Comparison of ENCODE assay signal across 18 cellular contexts in the genomic region with DNA sequence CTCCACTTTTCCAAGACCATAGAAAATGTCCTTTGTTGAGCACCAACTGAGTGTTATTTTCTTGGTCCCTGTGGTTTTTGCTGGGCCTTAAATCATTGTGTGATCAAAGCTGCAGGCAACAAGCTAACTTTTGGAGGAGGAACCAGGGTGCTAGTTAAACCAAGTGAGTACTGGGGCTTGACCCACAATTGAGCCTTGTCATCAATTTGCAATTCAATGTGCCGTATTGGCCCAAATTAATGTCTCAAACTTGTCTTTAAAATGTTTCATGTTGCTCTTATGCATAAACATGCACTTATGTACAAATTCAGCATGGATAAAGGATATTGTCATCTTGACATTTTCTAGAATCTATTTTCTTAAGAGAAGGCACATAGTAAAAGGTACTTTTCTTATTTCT.
DNase-seq lines count a peak whose midpoint lies in the region; ATAC-seq and TF ChIP-seq lines count a peak whose summit lies in the region.
"Had no signal": no experiment of that assay in that cellular context is flagged by ENCODE, and none has a peak within 500 bp of the region (broad histone marks: within the 10 kb centered on the region; RNA-seq: fewer than 3 reads in every experiment).

No MANE protein-coding gene starts in this region.

- H4K20me1 ChIP-seq in OCI-LY1 (ENCODE audit: insufficient read depth, low read length): no peaks in the 10 kb centered on the region

- H3K27me3 Mint-ChIP-seq in natural killer cell treated with Interleukin-12 subunit alpha and Interleukin-12 subunit beta and Interleukin-15 and Interleukin-18, amount 100 ng/mL, for 72 hours: no peaks in the 10 kb centered on the region
- no peaks in the 10 kb centered on the region for H3K27me3 Mint-ChIP-seq in natural killer cell (ENCODE audit: low read depth in 2 of 2)
- no peaks in the 10 kb centered on the region for H3K27me3 Mint-ChIP-seq in activated naive CD8-positive, alpha-beta T cell treated with anti-CD3 and anti-CD28 coated beads for 36 hours
- H3K27me3 Mint-ChIP-seq in stimulated activated naive CD8-positive, alpha-beta T cell treated with anti-CD3 and anti-CD28 coated beads, Interleukin-15, amount 100 ng/mL, for 72 hours: no peaks in the 10 kb centered on the region
- H3K27me3 Mint-ChIP-seq: progenitor cell of endocrine pancreas had no signal

- DNase-seq in natural killer cell treated with Interleukin-12 subunit alpha and Interleukin-12 subunit beta and Interleukin-15 and Interleukin-18, amount 100 ng/mL, for 72 hours (ENCODE audit: low spot score): no peak
- DNase-seq in natural killer cell: no peak
- DNase-seq in activated naive CD8-positive, alpha-beta T cell treated with anti-CD3 and anti-CD28 coated beads for 36 hours: no peak
- DNase-seq in stimulated activated naive CD8-positive, alpha-beta T cell treated with anti-CD3 and anti-CD28 coated beads, Interleukin-15, amount 100 ng/mL, for 72 hours: no peak
- DNase-seq in stimulated activated CD4-positive, alpha-beta T cell treated with anti-CD3 and anti-CD28 coated beads, Interleukin-4, amount 100 ng/mL, for 24 hours: no peak
- no peak for DNase-seq in stimulated activated naive CD4-positive, alpha-beta T cell treated with Interleukin-2 at 50 U/mL for 16 hours (lab: John Stamatoyannopoulos, UW)
- DNase-seq: activated CD8-positive, alpha-beta memory T cell treated with anti-CD3 and anti-CD28 coated beads, Interleukin-2, amount 50 U/mL, for 4 hours; cortex of kidney; left ventricle myocardium inferior; midbrain; NCI-H1105 treated with DMSO at 0.1 percent for 48 hours; T1000 had no signal

- no peaks in the 10 kb centered on the region for H3K9me2 ChIP-seq in OCI-LY1 (ENCODE audit: low read depth, low read length)

- no peaks in the 10 kb centered on the region for H3K27me3 ChIP-seq in OCI-LY1 (ENCODE audit: insufficient read depth, low read length)
- H3K27me3 ChIP-seq: breast epithelium, neural progenitor cell, SJSA1 had no signal

- H3K27ac Mint-ChIP-seq in natural killer cell treated with Interleukin-12 subunit alpha and Interleukin-12 subunit beta and Interleukin-15 and Interleukin-18, amount 100 ng/mL, for 72 hours: peak overlapping the region; percentile 86 to 88
- H3K27ac Mint-ChIP-seq in natural killer cell: peak overlapping the region in 1 of 2 donors; percentile 5
- H3K27ac Mint-ChIP-seq in activated naive CD8-positive, alpha-beta T cell treated with anti-CD3 and anti-CD28 coated beads for 36 hours: peak overlapping the region; percentile 97
- H3K27ac Mint-ChIP-seq in stimulated activated naive CD8-positive, alpha-beta T cell treated with anti-CD3 and anti-CD28 coated beads, Interleukin-15, amount 100 ng/mL, for 72 hours: peak overlapping the region; percentile 98 to 99
- H3K27ac Mint-ChIP-seq: neural progenitor cell, progenitor cell of endocrine pancreas had no signal

- H3K79me2 ChIP-seq in OCI-LY1 (ENCODE audit: insufficient read depth, low read length): peaks cover 15% of the 10 kb centered on the region; the same call in 1 of the 2 replicates

- H2AFZ ChIP-seq in OCI-LY1 (ENCODE audit: low read length): no peak overlapping the region
- H2AFZ ChIP-seq: neural progenitor cell had no signal

- no peaks in the 10 kb centered on the region for H3F3A ChIP-seq in OCI-LY1 (ENCODE audit: insufficient read depth, low read length)

- H3K27ac ChIP-seq in OCI-LY1 (ENCODE audit: low read depth, low read length, poor library complexity, severe bottlenecking): peak overlapping the region; percentile 97
- H3K27ac ChIP-seq: breast epithelium, left ventricle myocardium inferior, neural progenitor cell, SJSA1 had no signal

- no peak for ATAC-seq in natural killer cell treated with Interleukin-12 subunit alpha and Interleukin-12 subunit beta and Interleukin-15 and Interleukin-18, amount 100 ng/mL, for 72 hours
- no peak for ATAC-seq in natural killer cell
- ATAC-seq in stimulated activated naive CD8-positive, alpha-beta T cell treated with anti-CD3 and anti-CD28 coated beads, Interleukin-15, amount 100 ng/mL, for 72 hours: no peak
- no peak for ATAC-seq in HG02884 (IDR thresholded peaks at IDR 0.05; ENCODE audit: unreplicated experiment)

- intact Hi-C loops in natural killer cell (cut with micrococcal nuclease): no loop called here

- TF ChIP-seq CTCF in natural killer cell (IDR thresholded peaks at IDR 0.05) (no peak), OCI-LY1 (IDR thresholded peaks at IDR 0.05; ENCODE audit: low read length) (no peak)

- H3K9me3 Mint-ChIP-seq in natural killer cell treated with Interleukin-12 subunit alpha and Interleukin-12 subunit beta and Interleukin-15 and Interleukin-18, amount 100 ng/mL, for 72 hours: no peaks in the 10 kb centered on the region
- no peaks in the 10 kb centered on the region for H3K9me3 Mint-ChIP-seq in natural killer cell
- H3K9me3 Mint-ChIP-seq in activated naive CD8-positive, alpha-beta T cell treated with anti-CD3 and anti-CD28 coated beads for 36 hours: no peaks in the 10 kb centered on the region
- no peaks in the 10 kb centered on the region for H3K9me3 Mint-ChIP-seq in stimulated activated naive CD8-positive, alpha-beta T cell treated with anti-CD3 and anti-CD28 coated beads, Interleukin-15, amount 100 ng/mL, for 72 hours
- H3K9me3 Mint-ChIP-seq: neural progenitor cell had no signal

- H3K36me3 ChIP-seq in OCI-LY1 (ENCODE audit: insufficient read depth, low read length): peaks cover 15% of the 10 kb centered on the region
- H3K36me3 ChIP-seq: breast epithelium, left ventricle myocardium inferior, neural progenitor cell had no signal

- peaks cover 4% of the 10 kb centered on the region for H3K36me3 Mint-ChIP-seq in natural killer cell treated with Interleukin-12 subunit alpha and Interleukin-12 subunit beta and Interleukin-15 and Interleukin-18, amount 100 ng/mL, for 72 hours
- H3K36me3 Mint-ChIP-seq in natural killer cell: no peaks in the 10 kb centered on the region
- H3K36me3 Mint-ChIP-seq in activated naive CD8-positive, alpha-beta T cell treated with anti-CD3 and anti-CD28 coated beads for 36 hours: peaks cover 92% of the 10 kb centered on the region
- H3K36me3 Mint-ChIP-seq: neural progenitor cell had no signal

- H3K4me3 ChIP-seq in OCI-LY1 (ENCODE audit: low read depth, low read length, poor library complexity, severe bottlenecking): peak overlapping the region; percentile 1
- H3K4me3 ChIP-seq: breast epithelium, left ventricle myocardium inferior, neural progenitor cell, SJSA1 had no signal

- H3K4me1 ChIP-seq in OCI-LY1 (ENCODE audit: insufficient read depth, low read length, severe bottlenecking): peaks cover 79% of the 10 kb centered on the region
- H3K4me1 ChIP-seq: breast epithelium, neural progenitor cell had no signal

- H3K9ac ChIP-seq in OCI-LY1 (ENCODE audit: low read length): peak overlapping the region; percentile 39; the same call in 1 of the 2 replicates
- H3K9ac ChIP-seq: neural progenitor cell had no signal

- peak overlapping the region; percentile 13; the same call in 1 of the 2 replicates for H3K4me2 ChIP-seq in OCI-LY1 (ENCODE audit: low read length)
- H3K4me2 ChIP-seq: neural progenitor cell had no signal

- H3K4me1 Mint-ChIP-seq in natural killer cell treated with Interleukin-12 subunit alpha and Interleukin-12 subunit beta and Interleukin-15 and Interleukin-18, amount 100 ng/mL, for 72 hours (ENCODE audit: low read depth in 2 of 2): peaks cover 47 to 80% of the 10 kb centered on the region in 2 donors
- H3K4me1 Mint-ChIP-seq in natural killer cell: peaks cover 63 to 70% of the 10 kb centered on the region in 2 donors
- H3K4me1 Mint-ChIP-seq in activated naive CD8-positive, alpha-beta T cell treated with anti-CD3 and anti-CD28 coated beads for 36 hours: peaks cover 79% of the 10 kb centered on the region
- H3K4me1 Mint-ChIP-seq in stimulated activated naive CD8-positive, alpha-beta T cell treated with anti-CD3 and anti-CD28 coated beads, Interleukin-15, amount 100 ng/mL, for 72 hours: peaks cover 86% of the 10 kb centered on the region

- H3K9me3 ChIP-seq in OCI-LY1 (ENCODE audit: low read length): no peaks in the 10 kb centered on the region
- H3K9me3 ChIP-seq: breast epithelium, left ventricle myocardium inferior, SJSA1 had no signal

- peak overlapping the region; percentile 51 for H3K4me3 Mint-ChIP-seq in natural killer cell treated with Interleukin-12 subunit alpha and Interleukin-12 subunit beta and Interleukin-15 and Interleukin-18, amount 100 ng/mL, for 72 hours
- no peak overlapping the region for H3K4me3 Mint-ChIP-seq in natural killer cell
- H3K4me3 Mint-ChIP-seq in activated naive CD8-positive, alpha-beta T cell treated with anti-CD3 and anti-CD28 coated beads for 36 hours: peak overlapping the region; percentile 91
- H3K4me3 Mint-ChIP-seq in stimulated activated naive CD8-positive, alpha-beta T cell treated with anti-CD3 and anti-CD28 coated beads, Interleukin-15, amount 100 ng/mL, for 72 hours: peak overlapping the region; percentile 82
- H3K4me3 Mint-ChIP-seq: neural progenitor cell had no signal
